Comparison of ENCODE assay signal across 16 cellular contexts in genomic region chr5:176788091-176788490, GRCh38. TPM values are rescaled to one million over a fixed set of nuclear protein-coding genes. Genes with fewer than 3 reads are reported as not detected.
"Had no signal": no experiment of that assay in that cellular context is flagged by ENCODE, and none has a peak within 500 bp of the region (broad histone marks: within the 10 kb centered on the region; RNA-seq: fewer than 3 reads in every experiment).

No MANE protein-coding gene starts in this region.

- H3K4me3 Mint-ChIP-seq: dendritic cell treated with granulocyte-macrophage colony-stimulating factor and Interleukin-4, amounts not matched to agents 40 ng/mL and 50 ng/mL, for 4 days; naive thymus-derived CD8-positive, alpha-beta T cell had no signal

- H3K4me1 ChIP-seq: heart right ventricle had no signal

- ATAC-seq: heart right ventricle; left cardiac atrium; left ventricle myocardium superior; naive thymus-derived CD8-positive, alpha-beta T cell; right cardiac atrium had no signal

- H3K27ac Mint-ChIP-seq: dendritic cell treated with granulocyte-macrophage colony-stimulating factor and Interleukin-4, amounts not matched to agents 40 ng/mL and 50 ng/mL, for 4 days; naive thymus-derived CD8-positive, alpha-beta T cell had no signal

- DNase-seq: cerebellar nuclear complex; heart right ventricle; hypothalamus; islet precursor cell; left cardiac atrium; left ventricle myocardium superior; naive thymus-derived CD8-positive, alpha-beta T cell; right cardiac atrium; small intestine; stimulated activated CD4-positive, alpha-beta T cell treated with anti-CD3 and anti-CD28 coated beads, Interleukin-12 subunit alpha, Interleukin-12 subunit beta, amount 100 ng/mL, for 4 hours; stimulated activated CD4-positive, alpha-beta T cell treated with anti-CD3 and anti-CD28 coated beads, Interleukin-2, amount 100 ng/mL, for 48 hours; stimulated activated naive CD4-positive, alpha-beta T cell treated with Interleukin-2 at 50 U/mL for 16 hours had no signal

- H3K36me3 Mint-ChIP-seq: naive thymus-derived CD8-positive, alpha-beta T cell had no signal

- H3K9me3 ChIP-seq: heart right ventricle had no signal

- H3K27ac ChIP-seq: heart right ventricle had no signal

- H3K4me1 Mint-ChIP-seq: naive thymus-derived CD8-positive, alpha-beta T cell had no signal

- H3K9me3 Mint-ChIP-seq: dendritic cell treated with granulocyte-macrophage colony-stimulating factor and Interleukin-4, amounts not matched to agents 40 ng/mL and 50 ng/mL, for 4 days; naive thymus-derived CD8-positive, alpha-beta T cell had no signal

- H3K36me3 ChIP-seq: heart right ventricle had no signal

- H3K4me3 ChIP-seq: heart right ventricle, lung had no signal

RNA-seq across cellular contexts. Expression of gene UNC5A, which starts 22.3 kb away (rescaled TPM):
- total RNA-seq: mononuclear cell; naive thymus-derived CD8-positive, alpha-beta T cell; osteocyte had no signal
- polyA plus RNA-seq: naive thymus-derived CD8-positive, alpha-beta T cell had no signal
